Comparison of ENCODE assay signal across 23 cellular contexts in the genomic region with DNA sequence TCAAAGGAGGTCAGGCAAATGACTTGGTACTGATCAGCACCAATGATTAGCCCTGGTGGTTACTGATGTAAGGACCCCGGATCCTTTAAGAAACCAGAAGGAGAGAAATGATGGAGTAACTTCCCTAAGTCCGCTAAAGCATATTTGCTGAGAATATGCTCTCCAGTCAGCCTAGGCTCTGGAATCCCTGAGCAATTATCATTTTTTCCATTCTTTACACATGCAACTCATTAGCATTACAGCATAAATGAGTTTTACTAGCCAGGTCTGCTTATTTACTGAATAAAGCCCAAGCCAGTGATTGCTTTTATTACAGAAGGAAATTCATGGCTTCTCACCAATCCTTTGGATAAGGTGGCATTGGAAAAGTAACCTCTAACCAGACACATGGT.
"Had no signal": no experiment of that assay in that cellular context is flagged by ENCODE, and none has a peak within 500 bp of the region (broad histone marks: within the 10 kb centered on the region; RNA-seq: fewer than 3 reads in every experiment).

No MANE protein-coding gene starts in this region.

- H2AFZ ChIP-seq: parathyroid adenoma had no signal

- ATAC-seq: activated CD8-positive, alpha-beta T cell treated with anti-CD3 and anti-CD28 coated beads for 36 hours; activated naive CD8-positive, alpha-beta T cell treated with anti-CD3 and anti-CD28 coated beads, Interleukin-2, amount 50 U/mL, for 24 hours; stimulated activated effector memory CD8-positive, alpha-beta T cell treated with anti-CD3 and anti-CD28 coated beads, Interleukin-12 subunit alpha, Interleukin-12 subunit beta, amount 100 ng/mL, for 72 hours; T-cell had no signal

- DNase-seq: activated CD4-positive, alpha-beta T cell treated with anti-CD3 and anti-CD28 coated beads, Interleukin-2, amount 10 ng/mL, durations not matched to agents 24 days and 14 days; activated CD4-positive, CD25-positive, alpha-beta regulatory T cell; activated CD8-positive, alpha-beta T cell treated with anti-CD3 and anti-CD28 coated beads for 36 hours; activated naive CD4-positive, alpha-beta T cell treated with anti-CD3 and anti-CD28 coated beads for 36 hours; activated naive CD8-positive, alpha-beta T cell treated with anti-CD3 and anti-CD28 coated beads, Interleukin-2, amount 50 U/mL, for 24 hours; activated T-cell treated with anti-CD3 and anti-CD28 coated beads, Interleukin-2, amount 50 U/mL, for 24 hours; aorta; cerebellar nuclear complex; effector CD8-positive, alpha-beta T cell; left cardiac atrium; lower lobe of right lung; right lobe of liver; small intestine; stimulated activated CD4-positive, alpha-beta T cell treated with anti-CD3 and anti-CD28 coated beads, Interleukin-4, amount 100 ng/mL, for 24 hours; stomach; T-cell; T-helper 9 cell had no signal

- H3K27me3 Mint-ChIP-seq: activated CD4-positive, alpha-beta T cell treated with anti-CD3 and anti-CD28 coated beads, Interleukin-2, amount 10 ng/mL, durations not matched to agents 24 days and 14 days; activated CD8-positive, alpha-beta T cell treated with anti-CD3 and anti-CD28 coated beads for 36 hours; activated T-cell treated with anti-CD3 and anti-CD28 coated beads, Interleukin-2, amount 50 U/mL, for 24 hours had no signal

- H3K4me1 Mint-ChIP-seq: activated CD4-positive, alpha-beta T cell treated with anti-CD3 and anti-CD28 coated beads, Interleukin-2, amount 10 ng/mL, durations not matched to agents 24 days and 14 days; activated naive CD8-positive, alpha-beta T cell treated with anti-CD3 and anti-CD28 coated beads, Interleukin-2, amount 50 U/mL, for 24 hours; stimulated activated effector memory CD8-positive, alpha-beta T cell treated with anti-CD3 and anti-CD28 coated beads, Interleukin-12 subunit alpha, Interleukin-12 subunit beta, amount 100 ng/mL, for 72 hours; T-cell had no signal

- H3K27me3 ChIP-seq: breast epithelium, right lobe of liver, stomach had no signal

- H3K9ac ChIP-seq: parathyroid adenoma had no signal

- H3K36me3 Mint-ChIP-seq: stimulated activated effector memory CD8-positive, alpha-beta T cell treated with anti-CD3 and anti-CD28 coated beads, Interleukin-12 subunit alpha, Interleukin-12 subunit beta, amount 100 ng/mL, for 72 hours; T-cell had no signal

- H3K79me2 ChIP-seq: parathyroid adenoma had no signal

- H3K27ac Mint-ChIP-seq: activated CD4-positive, alpha-beta T cell treated with anti-CD3 and anti-CD28 coated beads, Interleukin-2, amount 10 ng/mL, durations not matched to agents 24 days and 14 days; activated CD8-positive, alpha-beta T cell treated with anti-CD3 and anti-CD28 coated beads for 36 hours; activated naive CD4-positive, alpha-beta T cell treated with anti-CD3 and anti-CD28 coated beads for 36 hours; activated naive CD8-positive, alpha-beta T cell treated with anti-CD3 and anti-CD28 coated beads, Interleukin-2, amount 50 U/mL, for 24 hours; activated T-cell treated with anti-CD3 and anti-CD28 coated beads, Interleukin-2, amount 50 U/mL, for 24 hours; activated T-helper 2 cell treated with anti-CD3 and anti-CD28 coated beads, Interferon-gamma antibody, Interleukin-2, Interleukin-4, amounts not matched to agents 10 μg/mL and 5 μg/mL and 100 μg/mL, durations not matched to agents 14 hours and 24 hours and 36 hours; nephron; stimulated activated effector memory CD8-positive, alpha-beta T cell treated with anti-CD3 and anti-CD28 coated beads, Interleukin-12 subunit alpha, Interleukin-12 subunit beta, amount 100 ng/mL, for 72 hours; T-cell had no signal

- H3K9me3 ChIP-seq: breast epithelium, lower lobe of right lung, right lobe of liver, stomach, thoracic aorta had no signal

- H3K9me3 Mint-ChIP-seq: activated CD4-positive, alpha-beta T cell treated with anti-CD3 and anti-CD28 coated beads, Interleukin-2, amount 10 ng/mL, durations not matched to agents 24 days and 14 days; activated CD8-positive, alpha-beta T cell treated with anti-CD3 and anti-CD28 coated beads for 36 hours; activated naive CD8-positive, alpha-beta T cell treated with anti-CD3 and anti-CD28 coated beads, Interleukin-2, amount 50 U/mL, for 24 hours; activated T-cell treated with anti-CD3 and anti-CD28 coated beads, Interleukin-2, amount 50 U/mL, for 24 hours; nephron; T-cell had no signal

- H3K36me3 ChIP-seq: breast epithelium, lower lobe of right lung, right lobe of liver, stomach, thoracic aorta had no signal

- H3K4me3 Mint-ChIP-seq: activated CD4-positive, alpha-beta T cell treated with anti-CD3 and anti-CD28 coated beads, Interleukin-2, amount 10 ng/mL, durations not matched to agents 24 days and 14 days; activated CD8-positive, alpha-beta T cell treated with anti-CD3 and anti-CD28 coated beads for 36 hours; activated naive CD4-positive, alpha-beta T cell treated with anti-CD3 and anti-CD28 coated beads for 36 hours; activated naive CD8-positive, alpha-beta T cell treated with anti-CD3 and anti-CD28 coated beads, Interleukin-2, amount 50 U/mL, for 24 hours; activated T-cell treated with anti-CD3 and anti-CD28 coated beads, Interleukin-2, amount 50 U/mL, for 24 hours; nephron; stimulated activated effector memory CD8-positive, alpha-beta T cell treated with anti-CD3 and anti-CD28 coated beads, Interleukin-12 subunit alpha, Interleukin-12 subunit beta, amount 100 ng/mL, for 72 hours; T-cell had no signal

- FAIRE-seq: small intestine had no signal

- H3K4me3 ChIP-seq: breast epithelium, lower lobe of right lung, right lobe of liver, stomach, thoracic aorta had no signal

- H3K27ac ChIP-seq: lower lobe of right lung, parathyroid adenoma, right lobe of liver, stomach, thoracic aorta had no signal
